ENCODE assay signal across 1 cellular context in genomic region chr9:99906403-99907207, GRCh38.
A peak's percentile ranks its signal among the peaks of the same experiment; 100 is the strongest.
TF ChIP-seq lines count a peak whose summit lies in the region.

STX17 (plus strand) TSS chr9:99906654; CDS start chr9:99915240, 8,586 bp downstream.

TF ChIP-seq in K562, 482 proteins besides CTCF, POLR2A, EP300 and RAD21 (continued from another document and continues in another):
- TF ChIP-seq MITF (IDR thresholded peaks at IDR 0.05) = no peak
- TF ChIP-seq THAP7 (CRISPR knock-in tag; IDR thresholded peaks at IDR 0.05) = no peak
- TF ChIP-seq HNRNPUL1 (IDR thresholded peaks at IDR 0.05; ENCODE audit: low read length) = no peak
- no peak for TF ChIP-seq ZFP91 (CRISPR knock-in tag; IDR thresholded peaks at IDR 0.05)
- TF ChIP-seq CREM (IDR thresholded peaks at IDR 0.05; ENCODE audit: low read depth) = peak; percentile 67
- no peak for TF ChIP-seq ZBTB2 (IDR thresholded peaks at IDR 0.05)
- no peak for TF ChIP-seq SMAD2 (IDR thresholded peaks at IDR 0.05; ENCODE audit: low read depth, low read length)
- no peak for TF ChIP-seq PCBP2 (IDR thresholded peaks at IDR 0.05; ENCODE audit: low read depth, low read length, poor library complexity, severe bottlenecking)
- TF ChIP-seq BCL6 (CRISPR knock-in tag; IDR thresholded peaks at IDR 0.05) = no peak
- no peak for TF ChIP-seq CCAR2 (IDR thresholded peaks at IDR 0.05; ENCODE audit: low read depth, low read length)
- TF ChIP-seq ETV6 (IDR thresholded peaks at IDR 0.05; ENCODE audit: borderline replicate concordance in 1 of 2, low read depth in 2 of 2, low read length in 1 of 2) = no peak
- no peak for TF ChIP-seq ETV6 (CRISPR knock-in tag; IDR thresholded peaks at IDR 0.05; ENCODE audit: borderline replicate concordance)
- TF ChIP-seq CLOCK (CRISPR knock-in tag; IDR thresholded peaks at IDR 0.05; ENCODE audit: borderline replicate concordance) = no peak
- no peak for TF ChIP-seq ATF1 (CRISPR knock-in tag; IDR thresholded peaks at IDR 0.05)
- TF ChIP-seq ATF1 (tag; IDR thresholded peaks at IDR 0.05) = peak; percentile 73
- TF ChIP-seq CUX1 (CRISPR knock-in tag; IDR thresholded peaks at IDR 0.05) = no peak
- TF ChIP-seq NKRF (IDR thresholded peaks at IDR 0.05; ENCODE audit: borderline replicate concordance) = peak; percentile 61; the same call in 1 of the 2 replicates
- TF ChIP-seq RBBP5 (IDR thresholded peaks at IDR 0.05; ENCODE audit: borderline replicate concordance, insufficient read depth, low read length, poor library complexity, severe bottlenecking) = peak; percentile 98
- no peak for TF ChIP-seq SREBF1 (IDR thresholded peaks at IDR 0.05; ENCODE audit: borderline replicate concordance, low read depth, low read length)
- no peak for TF ChIP-seq CGGBP1 (CRISPR knock-in tag; IDR thresholded peaks at IDR 0.05)
- peak; percentile 78 for TF ChIP-seq POLR2AphosphoS5 (IDR thresholded peaks at IDR 0.05; ENCODE audit: control insufficient read depth, insufficient read depth, low read depth, low read length)
- no peak for TF ChIP-seq ZC3H11A (IDR thresholded peaks at IDR 0.05; ENCODE audit: low read depth, low read length)
- TF ChIP-seq SOX6 (IDR thresholded peaks at IDR 0.05) = peak; percentile 32; the same call in 1 of the 2 replicates
- no peak for TF ChIP-seq ZNF583 (CRISPR knock-in tag; IDR thresholded peaks at IDR 0.05)
- no peak for TF ChIP-seq ZNF347 (CRISPR knock-in tag; IDR thresholded peaks at IDR 0.05; ENCODE audit: low read depth)
- no peak for TF ChIP-seq ATF4 (CRISPR knock-in tag; IDR thresholded peaks at IDR 0.05)
- TF ChIP-seq ZNF639 (CRISPR knock-in tag; conservative IDR thresholded peaks at IDR 0.05 in 1 of 2, IDR thresholded peaks at IDR 0.05 in 1 of 2) = 0 out of 4 replicates have a peak, but pooled peaks of 1 of the 2 experiments have one; percentile 31
- TF ChIP-seq ZNF785 (CRISPR knock-in tag; IDR thresholded peaks at IDR 0.05) = no peak
- TF ChIP-seq HMG20B (CRISPR knock-in tag; IDR thresholded peaks at IDR 0.05) = no peak
- TF ChIP-seq ZNF197 (CRISPR knock-in tag; IDR thresholded peaks at IDR 0.05; ENCODE audit: low read depth) = no peak
- TF ChIP-seq FOXP1 (CRISPR knock-in tag; IDR thresholded peaks at IDR 0.05) = no peak
- no peak for TF ChIP-seq XRCC5 (IDR thresholded peaks at IDR 0.05; ENCODE audit: low read depth, low read length)
- TF ChIP-seq KAT8 (IDR thresholded peaks at IDR 0.05; ENCODE audit: low read depth) = no peak
- no peak for TF ChIP-seq HOXB6 (CRISPR knock-in tag; IDR thresholded peaks at IDR 0.05; ENCODE audit: borderline replicate concordance)
- peak; percentile 29 for TF ChIP-seq MEIS2 (IDR thresholded peaks at IDR 0.05; ENCODE audit: partially characterized antibody)
- TF ChIP-seq ARID2 (IDR thresholded peaks at IDR 0.05) = no peak
- no peak for TF ChIP-seq ZNF766 (CRISPR knock-in tag; conservative IDR thresholded peaks at IDR 0.05)
- no peak for TF ChIP-seq PBX2 (CRISPR knock-in tag; IDR thresholded peaks at IDR 0.05; ENCODE audit: low read depth)
- TF ChIP-seq PBX2 (tag; conservative IDR thresholded peaks at IDR 0.05; ENCODE audit: low read depth) = no peak
- TF ChIP-seq HCFC1 (IDR thresholded peaks at IDR 0.05; ENCODE audit: low read depth, low read length) = no peak
- TF ChIP-seq GATA2 (CRISPR knock-in tag; IDR thresholded peaks at IDR 0.05) = no peak
- TF ChIP-seq SP2 (IDR thresholded peaks at IDR 0.05; ENCODE audit: extremely low read depth, low read depth, low read length, poor library complexity, severe bottlenecking) = no peak
